Comparison of ENCODE assay signal across 25 cellular contexts in genomic region chr12:26092706-26093105, GRCh38. TPM values are rescaled to one million over a fixed set of nuclear protein-coding genes. Genes with fewer than 3 reads are reported as not detected.
"Had no signal": no experiment of that assay in that cellular context is flagged by ENCODE, and none has a peak within 500 bp of the region (broad histone marks: within the 10 kb centered on the region; RNA-seq: fewer than 3 reads in every experiment).

No MANE protein-coding gene starts in this region.

- ATAC-seq: activated CD4-positive, alpha-beta T cell treated with anti-CD3 and anti-CD28 coated beads for 36 hours; activated CD8-positive, alpha-beta memory T cell treated with anti-CD3 and anti-CD28 coated beads, Interleukin-2, amount 10 ng/mL, durations not matched to agents 7 days and 5 days; body of pancreas; left cardiac atrium; pancreas; psoas muscle had no signal

- H3K36me3 ChIP-seq: neutrophil, pancreas, right atrium auricular region, thoracic aorta, vagina had no signal

- H3K4me3 ChIP-seq: body of pancreas, pancreas, psoas muscle, right atrium auricular region, thoracic aorta, vagina had no signal

- H3K4me1 Mint-ChIP-seq: activated CD4-positive, alpha-beta T cell treated with anti-CD3 and anti-CD28 coated beads for 36 hours; nephron had no signal

- H3K36me3 Mint-ChIP-seq: activated CD8-positive, alpha-beta memory T cell treated with anti-CD3 and anti-CD28 coated beads, Interleukin-2, amount 10 ng/mL, durations not matched to agents 7 days and 5 days; activated naive CD4-positive, alpha-beta T cell treated with anti-CD3 and anti-CD28 coated beads, Interleukin-2, amount 10 ng/mL, durations not matched to agents 7 days and 5 days had no signal

- H3K4me3 Mint-ChIP-seq: activated B cell treated with CpG ODN at 0.5 μM for 24 hours; activated CD4-positive, alpha-beta T cell treated with anti-CD3 and anti-CD28 coated beads for 36 hours; activated CD8-positive, alpha-beta memory T cell treated with anti-CD3 and anti-CD28 coated beads, Interleukin-2, amount 10 ng/mL, durations not matched to agents 7 days and 5 days; activated naive CD4-positive, alpha-beta T cell treated with anti-CD3 and anti-CD28 coated beads, Interleukin-2, amount 10 ng/mL, durations not matched to agents 7 days and 5 days; dendritic cell treated with granulocyte-macrophage colony-stimulating factor and Interleukin-4, amounts not matched to agents 40 ng/mL and 50 ng/mL, for 4 days; nephron; type B pancreatic cell had no signal

- H3K9me3 ChIP-seq: body of pancreas, neutrophil, pancreas, psoas muscle, right atrium auricular region, thoracic aorta, vagina had no signal

- H3K9me3 Mint-ChIP-seq: activated B cell treated with CpG ODN at 0.5 μM for 24 hours; activated naive CD4-positive, alpha-beta T cell treated with anti-CD3 and anti-CD28 coated beads, Interleukin-2, amount 10 ng/mL, durations not matched to agents 7 days and 5 days; dendritic cell treated with granulocyte-macrophage colony-stimulating factor and Interleukin-4, amounts not matched to agents 40 ng/mL and 50 ng/mL, for 4 days; nephron had no signal

- H3K27ac Mint-ChIP-seq: activated B cell treated with CpG ODN at 0.5 μM for 24 hours; activated CD4-positive, alpha-beta T cell treated with anti-CD3 and anti-CD28 coated beads for 36 hours; activated CD8-positive, alpha-beta memory T cell treated with anti-CD3 and anti-CD28 coated beads, Interleukin-2, amount 10 ng/mL, durations not matched to agents 7 days and 5 days; activated naive CD4-positive, alpha-beta T cell treated with anti-CD3 and anti-CD28 coated beads, Interleukin-2, amount 10 ng/mL, durations not matched to agents 7 days and 5 days; dendritic cell treated with granulocyte-macrophage colony-stimulating factor and Interleukin-4, amounts not matched to agents 40 ng/mL and 50 ng/mL, for 4 days; nephron; type B pancreatic cell had no signal

- H3K27me3 Mint-ChIP-seq: activated B cell treated with CpG ODN at 0.5 μM for 24 hours; activated CD4-positive, alpha-beta T cell treated with anti-CD3 and anti-CD28 coated beads for 36 hours; dendritic cell treated with granulocyte-macrophage colony-stimulating factor and Interleukin-4, amounts not matched to agents 40 ng/mL and 50 ng/mL, for 4 days; type B pancreatic cell had no signal

- DNase-seq: activated B cell treated with CpG ODN at 0.5 μM for 24 hours; activated CD4-positive, alpha-beta T cell treated with anti-CD3 and anti-CD28 coated beads for 36 hours; activated CD4-positive, alpha-beta T cell treated with anti-CD3 and anti-CD28 coated beads, Interleukin-2, amount 50 U/mL, for 48 hours; activated CD8-positive, alpha-beta memory T cell treated with anti-CD3 and anti-CD28 coated beads, Interleukin-2, amount 10 ng/mL, durations not matched to agents 7 days and 5 days; activated effector memory CD4-positive, alpha-beta T cell treated with anti-CD3 and anti-CD28 coated beads, Interleukin-2, amount 50 U/mL, for 16 hours; activated naive CD4-positive, alpha-beta T cell treated with anti-CD3 and anti-CD28 coated beads, Interleukin-2, amount 10 ng/mL, durations not matched to agents 7 days and 5 days; activated T-cell treated with anti-CD3 and anti-CD28 coated beads for 4 hours; amygdala; body of pancreas; effector CD4-positive, alpha-beta T cell; erythroblast; hypothalamus; islet precursor cell; left cardiac atrium; pancreas; psoas muscle; stimulated activated CD4-positive, alpha-beta T cell treated with anti-CD3 and anti-CD28 coated beads, Interleukin-4, amount 100 ng/mL, for 24 hours; stimulated activated naive CD4-positive, alpha-beta T cell treated with Interleukin-2 at 50 U/mL for 16 hours had no signal

- H3K27me3 ChIP-seq: body of pancreas, neutrophil, pancreas, right atrium auricular region, vagina had no signal

- H3K27ac ChIP-seq: body of pancreas, neutrophil, pancreas, psoas muscle, right atrium auricular region, thoracic aorta, vagina had no signal

- H3K4me1 ChIP-seq: body of pancreas, pancreas, right atrium auricular region, vagina had no signal

RNA-seq across cellular contexts. Expression of gene BHLHE41, which starts 32.1 kb away (rescaled TPM):
- total RNA-seq: activated CD4-positive, alpha-beta T cell treated with anti-CD3 and anti-CD28 coated beads for 36 hours; activated CD8-positive, alpha-beta memory T cell treated with anti-CD3 and anti-CD28 coated beads, Interleukin-2, amount 10 ng/mL, durations not matched to agents 7 days and 5 days had no signal
